ENCODE assay signal across 17 cellular contexts in the genomic region with DNA sequence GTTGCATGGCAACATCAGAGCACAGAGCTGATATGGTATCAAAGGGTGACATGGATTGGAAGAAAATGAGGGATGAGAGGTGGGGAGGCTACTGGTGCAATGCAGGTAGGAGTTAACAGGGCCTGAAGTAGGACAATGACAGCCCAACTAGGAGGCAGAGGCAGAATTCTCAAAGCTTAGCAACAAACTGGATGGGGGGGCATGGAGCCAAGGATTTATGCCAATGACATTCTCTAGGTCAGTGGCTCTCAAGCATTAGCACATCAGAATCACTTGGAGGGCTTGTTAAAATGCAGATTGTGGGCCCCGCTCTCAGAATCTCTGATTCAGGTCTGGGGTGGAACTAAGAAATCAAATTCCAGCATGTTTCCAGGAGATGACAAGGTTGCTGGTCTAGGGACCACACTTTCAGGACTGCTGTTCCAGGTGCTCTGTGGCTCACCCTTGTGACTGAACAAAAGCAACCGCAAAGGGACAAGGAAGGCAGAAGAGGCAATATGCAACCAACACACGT.
"Had no signal": no experiment of that assay in that cellular context is flagged by ENCODE, and none has a peak within 500 bp of the region (broad histone marks: within the 10 kb centered on the region; RNA-seq: fewer than 3 reads in every experiment).

No MANE protein-coding gene starts in this region.

- H3K9me3 ChIP-seq: esophagus squamous epithelium, gastrocnemius medialis, prostate gland, upper lobe of right lung had no signal

- H3K27me3 ChIP-seq: esophagus squamous epithelium, gastrocnemius medialis, upper lobe of right lung had no signal

- FAIRE-seq: colon had no signal

- H3K4me3 Mint-ChIP-seq: activated naive CD4-positive, alpha-beta T cell treated with anti-CD3 and anti-CD28 coated beads for 36 hours; central memory CD8-positive, alpha-beta T cell; effector memory CD8-positive, alpha-beta T cell; natural killer cell treated with Interleukin-12 subunit alpha and Interleukin-12 subunit beta and Interleukin-15 and Interleukin-18, amount 100 ng/mL, for 72 hours had no signal

- H3K4me1 ChIP-seq: esophagus squamous epithelium, gastrocnemius medialis, prostate gland, upper lobe of right lung had no signal

- H3K36me3 ChIP-seq: esophagus squamous epithelium, gastrocnemius medialis, prostate gland, upper lobe of right lung had no signal

- ATAC-seq: effector memory CD8-positive, alpha-beta T cell; gastrocnemius medialis; natural killer cell treated with Interleukin-12 subunit alpha and Interleukin-12 subunit beta and Interleukin-15 and Interleukin-18, amount 100 ng/mL, for 72 hours; upper lobe of right lung had no signal

- H3K36me3 Mint-ChIP-seq: natural killer cell treated with Interleukin-12 subunit alpha and Interleukin-12 subunit beta and Interleukin-15 and Interleukin-18, amount 100 ng/mL, for 72 hours had no signal

- H3K27ac ChIP-seq: esophagus squamous epithelium, gastrocnemius medialis, prostate gland, upper lobe of right lung had no signal

- H3K9me3 Mint-ChIP-seq: activated naive CD4-positive, alpha-beta T cell treated with anti-CD3 and anti-CD28 coated beads for 36 hours; central memory CD8-positive, alpha-beta T cell; effector memory CD8-positive, alpha-beta T cell; natural killer cell treated with Interleukin-12 subunit alpha and Interleukin-12 subunit beta and Interleukin-15 and Interleukin-18, amount 100 ng/mL, for 72 hours had no signal

- DNase-seq: activated CD4-positive, CD25-positive, alpha-beta regulatory T cell treated with anti-CD3 and anti-CD28 coated beads, Interleukin-2, amount 50 U/mL, for 72 hours; activated effector memory CD4-positive, alpha-beta T cell treated with Interleukin-2 at 50 U/mL for 16 hours; activated naive CD4-positive, alpha-beta T cell treated with anti-CD3 and anti-CD28 coated beads for 36 hours; activated T-cell treated with anti-CD3 and anti-CD28 coated beads, Interleukin-2, amount 50 U/mL, for 1 hour; aorta; effector memory CD8-positive, alpha-beta T cell; esophagus squamous epithelium; gastrocnemius medialis; hippocampal formation; kidney glomerular epithelial cell; stimulated activated CD4-positive, alpha-beta T cell treated with anti-CD3 and anti-CD28 coated beads, Interleukin-4, amount 100 ng/mL, for 24 hours; stimulated activated naive CD4-positive, alpha-beta T cell treated with Interleukin-2 at 50 U/mL for 16 hours; upper lobe of right lung had no signal

- H3K4me3 ChIP-seq: esophagus squamous epithelium, gastrocnemius medialis, prostate gland, upper lobe of right lung had no signal

- H3K27ac Mint-ChIP-seq: activated naive CD4-positive, alpha-beta T cell treated with anti-CD3 and anti-CD28 coated beads for 36 hours; effector memory CD8-positive, alpha-beta T cell; natural killer cell treated with Interleukin-12 subunit alpha and Interleukin-12 subunit beta and Interleukin-15 and Interleukin-18, amount 100 ng/mL, for 72 hours had no signal

- H3K27me3 Mint-ChIP-seq: central memory CD8-positive, alpha-beta T cell; effector memory CD8-positive, alpha-beta T cell; natural killer cell treated with Interleukin-12 subunit alpha and Interleukin-12 subunit beta and Interleukin-15 and Interleukin-18, amount 100 ng/mL, for 72 hours had no signal
